Comparison of ENCODE assay signal across 17 cellular contexts in genomic region chr18:42893991-42894390, GRCh38.
DNase-seq lines count a peak whose midpoint lies in the region; ATAC-seq and TF ChIP-seq lines count a peak whose summit lies in the region.
"Had no signal": no experiment of that assay in that cellular context is flagged by ENCODE, and none has a peak within 500 bp of the region (broad histone marks: within the 10 kb centered on the region; RNA-seq: fewer than 3 reads in every experiment).

No MANE protein-coding gene starts in this region.

- H2BK12ac ChIP-seq in H9 (ENCODE audit: insufficient read length, low read depth, low read length) = no peak overlapping the region

- ATAC-seq in DND-41 (ENCODE audit: insufficient read depth, low read depth) = peak; percentile 72
- ATAC-seq in GM21717 (IDR thresholded peaks at IDR 0.05; ENCODE audit: unreplicated experiment) = no peak
- no peak for ATAC-seq in HG03520 (IDR thresholded peaks at IDR 0.05; ENCODE audit: unreplicated experiment)
- ATAC-seq: GM12878 had no signal

- H3K4me1 Mint-ChIP-seq in neural crest cell = peaks cover 24% of the 10 kb centered on the region
- H3K4me1 Mint-ChIP-seq in H9 = no peaks in the 10 kb centered on the region

- no peak overlapping the region for H2BK20ac ChIP-seq in H9 (ENCODE audit: low read depth, low read length, poor library complexity, severe bottlenecking)

- H2AK5ac ChIP-seq in H9 (ENCODE audit: insufficient read length, low read length) = no peak overlapping the region

- H4K20me1 ChIP-seq in DND-41 (ENCODE audit: insufficient read depth, low read length) (no peaks in the 10 kb centered on the region), H9 (ENCODE audit: control insufficient read depth, insufficient read depth, insufficient read length) (no peaks in the 10 kb centered on the region)
- H4K20me1 ChIP-seq: BLaER1 treated with 17β-estradiol and CSF1 and Interleukin-3, amounts not matched to agents 10 nM and 100 nM had no signal

- H3K36me3 Mint-ChIP-seq in neural crest cell (ENCODE audit: low read depth) = no peaks in the 10 kb centered on the region
- H3K36me3 Mint-ChIP-seq in H9 (ENCODE audit: insufficient read depth in 1 of 3, low read depth in 3 of 3) = no peaks in the 10 kb centered on the region

- H3K79me2 ChIP-seq in DND-41 (ENCODE audit: insufficient read depth, low read length) (no peaks in the 10 kb centered on the region), H9 (ENCODE audit: insufficient read depth, low read length) (no peaks in the 10 kb centered on the region)

- no peaks in the 10 kb centered on the region for H3K79me1 ChIP-seq in H9 (ENCODE audit: insufficient read depth, low read depth, low read length, poor library complexity, severe bottlenecking)

- H3K9ac ChIP-seq in DND-41 (ENCODE audit: low read depth, low read length) = no peak overlapping the region
- no peak overlapping the region for H3K9ac ChIP-seq in H9 (ENCODE audit: extremely low read depth, insufficient read length, low read length)
- H3K9ac ChIP-seq: BLaER1 treated with 17β-estradiol and CSF1 and Interleukin-3, amounts not matched to agents 10 nM and 100 nM had no signal

- H3K9me3 ChIP-seq in DND-41 (ENCODE audit: insufficient read depth, low read length, severe bottlenecking) (no peaks in the 10 kb centered on the region), H9 (ENCODE audit: control insufficient read depth, low read depth, low read length) (no peaks in the 10 kb centered on the region)
- H3K9me3 ChIP-seq: BLaER1 treated with 17β-estradiol and CSF1 and Interleukin-3, amounts not matched to agents 10 nM and 100 nM; HAP-1; SJCRH30 had no signal

- H2BK15ac ChIP-seq in H9 (ENCODE audit: low read depth, low read length) = no peak overlapping the region

- H4K5ac ChIP-seq in H9 (ENCODE audit: insufficient read length, low read depth, low read length) = no peak overlapping the region

- H3K27ac ChIP-seq in DND-41 (ENCODE audit: low read length) (no peak overlapping the region), H9 (ENCODE audit: insufficient read length, low read depth, low read length) (no peak overlapping the region)
- H3K27ac ChIP-seq: 22Rv1; BLaER1 treated with 17β-estradiol and CSF1 and Interleukin-3, amounts not matched to agents 10 nM and 100 nM; SJCRH30 had no signal

- H3K4me3 Mint-ChIP-seq in neural crest cell (no peak overlapping the region), H9 (no peak overlapping the region)

- DNase-seq in NCI-H1417 (lab: John Stamatoyannopoulos, UW) (peak in 2 of 3 experiments; percentile 9 to 46), NCI-H1417 treated with DMSO at 0.1 percent for 48 hours (lab: John Stamatoyannopoulos, UW) (no peak), DND-41 (peak; percentile 10), NCI-H748 (lab: John Stamatoyannopoulos, UW; ENCODE audit: unreplicated experiment) (peak; percentile 87), neural crest cell (ENCODE audit: low read depth, low spot score) (no peak), H9 (no peak)
- DNase-seq: IMR-90, Kasumi-1, NCI-H1436, NCI-H774, SJCRH30 had no signal

- no peak overlapping the region for H3T11ph ChIP-seq in H9 (ENCODE audit: low read length)

- peak overlapping the region; percentile 3 for H3K27ac Mint-ChIP-seq in neural crest cell (ENCODE audit: unreplicated experiment)
- H3K27ac Mint-ChIP-seq in H9 = no peak overlapping the region

- no peaks in the 10 kb centered on the region for H3K36me3 ChIP-seq in DND-41 (ENCODE audit: insufficient read depth, low read length)
- H3K36me3 ChIP-seq: BLaER1 treated with 17β-estradiol and CSF1 and Interleukin-3, amounts not matched to agents 10 nM and 100 nM; HAP-1; SJCRH30 had no signal

- no peak overlapping the region for H4K8ac ChIP-seq in H9 (replicated peaks; ENCODE audit: insufficient read length, low read depth, low read length)

- no peak overlapping the region for H3K18ac ChIP-seq in H9 (ENCODE audit: insufficient read length, low read depth, low read length)

- H3K9me3 Mint-ChIP-seq in neural crest cell (no peaks in the 10 kb centered on the region), H9 (no peaks in the 10 kb centered on the region)

- no peaks in the 10 kb centered on the region for H3K27me3 Mint-ChIP-seq in neural crest cell (ENCODE audit: low read depth)
- H3K27me3 Mint-ChIP-seq in H9 (ENCODE audit: low read depth) = no peaks in the 10 kb centered on the region

- H3K23ac ChIP-seq in H9 (ENCODE audit: insufficient read length, low read depth, low read length) = no peak overlapping the region

- no CpG with 5 or more reads among the region's 2 CpGs for WGBS in H9 (ENCODE audit: extremely low coverage, insufficient read length, low lambda C conversion rate)

- H2AFZ ChIP-seq in DND-41 (ENCODE audit: low read depth, low read length) (no peak overlapping the region), H9 (ENCODE audit: low read length) (no peak overlapping the region)

- H3K27me3 ChIP-seq in DND-41 (ENCODE audit: insufficient read depth, low read length, poor library complexity) (no peaks in the 10 kb centered on the region), H9 (ENCODE audit: insufficient read depth, low read length) (no peaks in the 10 kb centered on the region)
- H3K27me3 ChIP-seq: BLaER1 treated with 17β-estradiol and CSF1 and Interleukin-3, amounts not matched to agents 10 nM and 100 nM; SJCRH30 had no signal

- H3K4me2 ChIP-seq in DND-41 (ENCODE audit: insufficient read depth, low read length) (no peak overlapping the region), H9 (ENCODE audit: insufficient read depth, insufficient read length, low read length) (no peak overlapping the region)

- no peak overlapping the region for H3K4ac ChIP-seq in H9 (ENCODE audit: low read depth, low read length)

- TF ChIP-seq CTCF in DND-41 (IDR thresholded peaks at IDR 0.05; ENCODE audit: borderline replicate concordance, extremely low read depth, low read length, poor library complexity, severe bottlenecking) (no peak), neural crest cell (conservative IDR thresholded peaks at IDR 0.05) (no peak), H9 (conservative IDR thresholded peaks at IDR 0.05) (no peak)

- H2BK5ac ChIP-seq in H9 (ENCODE audit: insufficient read length, low read length) = no peak overlapping the region

- no peak overlapping the region for H3K14ac ChIP-seq in H9 (ENCODE audit: insufficient read depth, low read length)

- no peak overlapping the region for H4K91ac ChIP-seq in H9 (ENCODE audit: insufficient read length, low read depth, low read length)

- H2BK120ac ChIP-seq in H9 (ENCODE audit: low read depth, low read length, poor library complexity, severe bottlenecking) = no peak overlapping the region

- H3K4me1 ChIP-seq in DND-41 (ENCODE audit: insufficient read depth, low read length) = no peaks in the 10 kb centered on the region
- H3K4me1 ChIP-seq in H9 (ENCODE audit: insufficient read depth, low read length) = no peaks in the 10 kb centered on the region
- H3K4me1 ChIP-seq: SJCRH30 had no signal

- no peak overlapping the region for H3K4me3 ChIP-seq in DND-41 (ENCODE audit: low read depth in 1 of 2, low read length in 2 of 2)
- H3K4me3 ChIP-seq: BLaER1 treated with 17β-estradiol and CSF1 and Interleukin-3, amounts not matched to agents 10 nM and 100 nM; GM12878; HAP-1; SJCRH30 had no signal

- H3K23me2 ChIP-seq in H9 (ENCODE audit: insufficient read length, low read depth, low read length, poor library complexity, severe bottlenecking) = no peaks in the 10 kb centered on the region

- no peak overlapping the region for H3K56ac ChIP-seq in H9 (ENCODE audit: insufficient read length, low read depth, low read length)

Comparison
In these comparisons a context has a peak if more than half of its experiments do, and no peak if none do; other contexts are left out.
1. DNase-seq: peak in NCI-H1417 (2 of 3), DND-41 (single experiment) and NCI-H748 (single experiment); none in NCI-H1417 treated with DMSO at 0.1 percent for 48 hours (single experiment), neural crest cell (single experiment) and H9 (single experiment).